10 cellular contexts compared by ENCODE assay signal in the genomic region with DNA sequence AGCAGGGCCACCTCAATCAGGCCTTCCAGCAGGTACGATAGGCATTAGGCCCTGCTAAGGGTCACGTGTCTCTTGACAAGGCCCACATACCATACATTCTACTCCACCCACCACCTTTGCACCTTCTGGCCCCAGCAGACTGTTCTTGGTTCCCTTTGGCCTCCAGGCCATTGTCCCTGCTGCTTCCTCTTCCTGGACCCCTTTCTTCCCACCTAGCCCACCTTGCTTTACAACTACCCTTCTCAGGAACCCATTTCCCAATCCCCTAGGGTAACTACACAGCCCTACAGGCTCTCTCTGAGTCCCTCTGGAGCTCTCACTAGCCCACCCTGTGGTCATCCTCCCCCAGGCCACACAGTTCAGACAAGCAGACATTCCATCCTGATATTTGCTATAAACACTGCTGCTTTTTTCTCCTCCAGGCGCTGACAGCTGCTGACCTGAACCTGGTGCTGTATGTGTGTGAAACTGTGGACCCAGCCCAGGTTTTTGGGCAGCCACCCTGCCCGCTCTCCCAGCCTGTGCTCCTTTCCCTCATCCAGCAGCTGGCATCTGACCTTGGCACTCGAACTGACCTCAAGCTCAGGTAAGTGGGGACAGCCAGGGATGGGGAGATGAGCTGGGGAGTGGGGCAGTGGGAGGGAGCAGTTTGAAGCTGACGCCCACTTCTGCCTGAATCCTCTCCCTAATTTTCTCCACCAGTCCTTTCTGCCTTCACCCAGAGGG. TPM values are rescaled to one million over a fixed set of nuclear protein-coding genes. Genes with fewer than 3 reads are reported as not detected.
DNase-seq lines count a peak whose midpoint lies in the region; ATAC-seq and TF ChIP-seq lines count a peak whose summit lies in the region.
"Had no signal": no experiment of that assay in that cellular context is flagged by ENCODE, and none has a peak within 500 bp of the region (broad histone marks: within the 10 kb centered on the region; RNA-seq: fewer than 3 reads in every experiment).

No MANE protein-coding gene starts in this region.

- no peaks in the 10 kb centered on the region for H3K4me1 Mint-ChIP-seq in stimulated activated naive CD8-positive, alpha-beta T cell treated with anti-CD3 and anti-CD28 coated beads, Interleukin-15, amount 100 ng/mL, for 72 hours
- peaks cover 23% of the 10 kb centered on the region for H3K4me1 Mint-ChIP-seq in WTC11

- no peak overlapping the region for H4K8ac ChIP-seq in mesenchymal stem cell (ENCODE audit: low read length)

- ATAC-seq in stimulated activated naive CD8-positive, alpha-beta T cell treated with anti-CD3 and anti-CD28 coated beads, Interleukin-15, amount 100 ng/mL, for 72 hours, result peak; percentile 32
- no peak for ATAC-seq in stimulated activated naive CD8-positive, alpha-beta T cell treated with anti-CD3 and anti-CD28 coated beads, Interleukin-15, Interleukin-2, amounts not matched to agents 100 U/mL and 50 U/mL, for 24 hours
- ATAC-seq in WTC11 (no peak), HG03108 (IDR thresholded peaks at IDR 0.05; ENCODE audit: unreplicated experiment) (no peak)

- H2BK12ac ChIP-seq in mesenchymal stem cell (ENCODE audit: low read length in 2 of 2), result no peak overlapping the region

- no peaks in the 10 kb centered on the region for H3K27me3 ChIP-seq in mesenchymal stem cell (ENCODE audit: control insufficient read depth in 1 of 2, insufficient read depth in 1 of 2, low read length in 2 of 2)
- H3K27me3 ChIP-seq in vagina, result no peaks in the 10 kb centered on the region
- H3K27me3 ChIP-seq: brain microvascular endothelial cell had no signal

- intact Hi-C loops in vagina (cut with DNase I), result loop anchor here (5.0 kb wide), 1 partner anchor 44 kb away; no protein-coding TSS in a partner anchor

- CTCF ChIA-PET in WTC11 (lab: Charles Lee), result interaction anchor here (0.5 to 5.5 kb wide), 47 partner anchors 9 to 402 kb away, joined by 3 to 144 read pairs (median 7); a partner anchor contains a TSS

- no peak overlapping the region for H2BK120ac ChIP-seq in mesenchymal stem cell (ENCODE audit: low read depth, low read length)

- no peaks in the 10 kb centered on the region for H3K9me3 Mint-ChIP-seq in stimulated activated naive CD8-positive, alpha-beta T cell treated with anti-CD3 and anti-CD28 coated beads, Interleukin-15, amount 100 ng/mL, for 72 hours
- no peaks in the 10 kb centered on the region for H3K9me3 Mint-ChIP-seq in WTC11

- H3K14ac ChIP-seq in mesenchymal stem cell (ENCODE audit: low read length in 2 of 2), result no peak overlapping the region

- no peak overlapping the region for H3K18ac ChIP-seq in mesenchymal stem cell (ENCODE audit: low read depth in 1 of 2, low read length in 2 of 2)

- no peak overlapping the region for H2BK5ac ChIP-seq in mesenchymal stem cell (ENCODE audit: low read depth, low read length, poor library complexity, severe bottlenecking)

- H3K27me3 Mint-ChIP-seq in stimulated activated naive CD8-positive, alpha-beta T cell treated with anti-CD3 and anti-CD28 coated beads, Interleukin-15, amount 100 ng/mL, for 72 hours, result no peaks in the 10 kb centered on the region
- H3K27me3 Mint-ChIP-seq in WTC11 (ENCODE audit: low read depth), result no peaks in the 10 kb centered on the region

- no peak overlapping the region for H2BK15ac ChIP-seq in mesenchymal stem cell (ENCODE audit: low read depth, poor library complexity, severe bottlenecking)

- no peak overlapping the region for H3K27ac ChIP-seq in mesenchymal stem cell (ENCODE audit: low read length, poor library complexity, severe bottlenecking)
- H3K27ac ChIP-seq in vagina, result no peak overlapping the region
- H3K27ac ChIP-seq: brain microvascular endothelial cell, epithelial cell of prostate had no signal

- no peaks in the 10 kb centered on the region for H3K9me3 ChIP-seq in mesenchymal stem cell (ENCODE audit: control insufficient read depth, low read length)
- H3K9me3 ChIP-seq in vagina, result no peaks in the 10 kb centered on the region

- H2AFZ ChIP-seq in mesenchymal stem cell (ENCODE audit: low read depth, low read length), result no peak overlapping the region

- 93% methylated on average over 5 of the region's 6 CpGs for WGBS in mesenchymal stem cell

- H3K36me3 ChIP-seq in mesenchymal stem cell (ENCODE audit: control insufficient read depth in 1 of 2, insufficient read depth in 2 of 2, low read depth in 1 of 2, low read length in 2 of 2) (peaks cover 62 to 91% of the 10 kb centered on the region in 2 experiments), vagina (peaks cover 4 to 55% of the 10 kb centered on the region in 2 donors)

- no peak overlapping the region for H4K91ac ChIP-seq in mesenchymal stem cell (ENCODE audit: low read length)

- peaks cover 37% of the 10 kb centered on the region for H3K36me3 Mint-ChIP-seq in WTC11

- H3K4me3 ChIP-seq in mesenchymal stem cell (ENCODE audit: insufficient read depth in 1 of 2, low read depth in 1 of 2, low read length in 2 of 2), result no peak overlapping the region
- H3K4me3 ChIP-seq in vagina, result no peak overlapping the region

- H3K4ac ChIP-seq in mesenchymal stem cell (ENCODE audit: low read depth in 1 of 2, low read length in 2 of 2), result no peak overlapping the region

- TF ChIP-seq POLR2A in vagina (IDR thresholded peaks at IDR 0.05), result no peak

- no peak for DNase-seq in stimulated activated naive CD8-positive, alpha-beta T cell treated with anti-CD3 and anti-CD28 coated beads, Interleukin-15, amount 100 ng/mL, for 72 hours
- DNase-seq in stimulated activated naive CD8-positive, alpha-beta T cell treated with anti-CD3 and anti-CD28 coated beads, Interleukin-15, Interleukin-2, amounts not matched to agents 100 U/mL and 50 U/mL, for 24 hours, result no peak
- DNase-seq in WTC11 (ENCODE audit: low spot score), result no peak
- DNase-seq in mesenchymal stem cell, result peak; percentile 55
- peak; percentile 75 to 77 for DNase-seq in vagina (ENCODE audit: extremely low spot score in 2 of 2)
- no peak for DNase-seq in activated CD4-positive, CD25-positive, alpha-beta regulatory T cell (lab: John Stamatoyannopoulos, UW)
- no peak for DNase-seq in superior temporal gyrus (ENCODE audit: extremely low spot score)
- DNase-seq: brain microvascular endothelial cell had no signal

- TF ChIP-seq CTCF in WTC11 (IDR thresholded peaks at IDR 0.05) (no peak), vagina (IDR thresholded peaks at IDR 0.05) (no peak)

- H3K4me3 Mint-ChIP-seq in stimulated activated naive CD8-positive, alpha-beta T cell treated with anti-CD3 and anti-CD28 coated beads, Interleukin-15, amount 100 ng/mL, for 72 hours, result no peak overlapping the region
- H3K4me3 Mint-ChIP-seq in WTC11, result no peak overlapping the region

- H3K4me2 ChIP-seq in mesenchymal stem cell (ENCODE audit: low read length, poor library complexity, severe bottlenecking), result no peak overlapping the region

- POLR2A ChIA-PET in WTC11 (lab: Charles Lee), result interaction anchor here (0.6 to 3.8 kb wide), 9 partner anchors 10 to 211 kb away, joined by 3 to 30 read pairs (median 4); a partner anchor contains a TSS

- peaks cover 23% of the 10 kb centered on the region for H3K79me1 ChIP-seq in mesenchymal stem cell (replicated peaks; ENCODE audit: low read length, poor library complexity, severe bottlenecking)

- no peak overlapping the region for H2AK5ac ChIP-seq in mesenchymal stem cell (ENCODE audit: low read length, severe bottlenecking)

- no peak overlapping the region for H3K23ac ChIP-seq in mesenchymal stem cell (ENCODE audit: low read length in 2 of 2)

- H3K4me1 ChIP-seq in mesenchymal stem cell (ENCODE audit: control insufficient read depth, insufficient read depth, low read depth, low read length), result peaks cover 9% of the 10 kb centered on the region
- H3K4me1 ChIP-seq in vagina, result peaks cover 12% of the 10 kb centered on the region

- no peak overlapping the region for H3K27ac Mint-ChIP-seq in stimulated activated naive CD8-positive, alpha-beta T cell treated with anti-CD3 and anti-CD28 coated beads, Interleukin-15, amount 100 ng/mL, for 72 hours
- peak overlapping the region; percentile 40; the same call in 1 of the 2 replicates for H3K27ac Mint-ChIP-seq in WTC11

- no peak overlapping the region for H3K9ac ChIP-seq in mesenchymal stem cell (ENCODE audit: low read length)

TF ChIP-seq in WTC11, 78 proteins besides CTCF, POLR2A, EP300 and RAD21 (continues in another document):
- TF ChIP-seq CREB1 (CRISPR knock-in tag; IDR thresholded peaks at IDR 0.05), result no peak

RNA-seq across cellular contexts. Expression of a gene that starts 1.4 kb away (rescaled TPM):
- total RNA-seq in WTC11 (2021) (7.0 to 12.4 TPM (median 7.4 TPM) in 3 replicates), vagina (not detected)
- polyA plus RNA-seq in mesenchymal stem cell (2013, experiment 1 of 2), result 0.30 TPM
- 0.37 TPM for polyA plus RNA-seq in mesenchymal stem cell (2013, experiment 2 of 2)

RNA-seq across cellular contexts. Expression of a gene that starts 9.7 kb away (rescaled TPM):
- total RNA-seq in WTC11 (2021), result 29.0 to 32.6 TPM (median 31.6 TPM) in 3 replicates
- polyA plus RNA-seq in mesenchymal stem cell (2013, experiment 1 of 2), result 17.8 TPM
- 21.8 TPM for polyA plus RNA-seq in mesenchymal stem cell (2013, experiment 2 of 2)
- 17.4 TPM for total RNA-seq in vagina

RNA-seq across cellular contexts. Expression of a gene that starts 10.5 kb away (rescaled TPM):
- total RNA-seq in WTC11 (2021) (72.6 to 83.7 TPM (median 74.1 TPM) in 3 replicates), vagina (71.9 TPM)
- polyA plus RNA-seq in mesenchymal stem cell (2013, experiment 1 of 2), result 30.6 TPM
- polyA plus RNA-seq in mesenchymal stem cell (2013, experiment 2 of 2), result 27.9 TPM

RNA-seq across cellular contexts. Expression of a gene that starts 35.8 kb away (rescaled TPM):
- total RNA-seq in WTC11 (2021), result 52.1 to 58.3 TPM (median 57.3 TPM) in 3 replicates
- polyA plus RNA-seq in mesenchymal stem cell (2013, experiment 1 of 2), result 25.8 TPM
- polyA plus RNA-seq in mesenchymal stem cell (2013, experiment 2 of 2), result 23.6 TPM
- total RNA-seq in vagina, result 57.7 TPM

RNA-seq across cellular contexts. Expression of a gene that starts 36.6 kb away (rescaled TPM):
- total RNA-seq in WTC11 (2021) (183 to 205 TPM (median 200 TPM) in 3 replicates), vagina (131 TPM)
- 230 TPM for polyA plus RNA-seq in mesenchymal stem cell (2013, experiment 1 of 2)
- 226 TPM for polyA plus RNA-seq in mesenchymal stem cell (2013, experiment 2 of 2)

Comparison
In these comparisons a context has a peak if more than half of its experiments do, and no peak if none do; other contexts are left out.
1. DNase-seq: peak in mesenchymal stem cell (single experiment) and vagina (2 of 2); none in stimulated activated naive CD8-positive, alpha-beta T cell treated with anti-CD3 and anti-CD28 coated beads, Interleukin-15, amount 100 ng/mL, for 72 hours (0 of 2), stimulated activated naive CD8-positive, alpha-beta T cell treated with anti-CD3 and anti-CD28 coated beads, Interleukin-15, Interleukin-2, amounts not matched to agents 100 U/mL and 50 U/mL, for 24 hours (single experiment), WTC11 (single experiment), activated CD4-positive, CD25-positive, alpha-beta regulatory T cell (0 of 4) and superior temporal gyrus (single experiment).